In the genomic region with DNA sequence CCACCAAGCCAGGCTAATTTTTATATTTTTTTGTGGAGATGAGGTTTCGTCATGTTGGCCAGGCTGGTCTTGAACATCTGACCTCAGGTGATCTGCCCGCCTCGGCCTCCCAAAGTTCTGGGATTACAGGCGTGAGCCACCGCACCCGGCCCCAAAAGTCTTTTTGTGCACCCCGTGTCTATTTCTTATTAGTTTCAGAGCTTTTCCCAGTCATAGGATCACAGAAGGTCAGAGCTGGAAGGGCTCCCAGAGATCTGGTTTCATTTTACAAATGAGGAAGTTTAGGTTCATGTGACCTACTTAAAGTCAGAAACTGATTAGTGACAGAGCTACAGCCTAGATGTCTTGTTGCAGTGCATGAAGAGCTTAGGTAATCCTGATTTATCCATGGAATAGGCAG, we compare ENCODE assay signal across 8 cellular contexts. TPM values are rescaled to one million over a fixed set of nuclear protein-coding genes. Genes with fewer than 3 reads are reported as not detected.
A peak's percentile ranks its signal among the peaks of the same experiment; 100 is the strongest.
DNase-seq lines count a peak whose midpoint lies in the region; ATAC-seq and TF ChIP-seq lines count a peak whose summit lies in the region.

No MANE protein-coding gene starts in this region.

- H3K27ac ChIP-seq in DOHH2 (ENCODE audit: low read depth, low read length) (peak overlapping the region; percentile 84), dorsolateral prefrontal cortex (peak overlapping the region in 56 of 59 donors; percentile 73 to 98 (median 94)), prostate gland (peak overlapping the region; percentile 87 to 89)

- H3K4me1 ChIP-seq in DOHH2 (ENCODE audit: control insufficient read depth, low read length) (peaks cover 50% of the 10 kb centered on the region), prostate gland (replicated peaks) (no peaks in the 10 kb centered on the region)

- H3K9me2 ChIP-seq in DOHH2 (replicated peaks; ENCODE audit: control insufficient read depth, low read length), result no peaks in the 10 kb centered on the region

- H3K36me3 ChIP-seq in DOHH2 (ENCODE audit: control insufficient read depth, low read length) (peaks cover 20% of the 10 kb centered on the region), prostate gland (no peaks in the 10 kb centered on the region)

- peak overlapping the region; percentile 80 for H3K4me2 ChIP-seq in DOHH2 (ENCODE audit: low read length)

- no peak for TF ChIP-seq POLR2A in prostate gland (IDR thresholded peaks at IDR 0.05)

- peak; percentile 36 for DNase-seq in NCI-H69 (lab: John Stamatoyannopoulos, UW)
- peak in 1 of 10 donors; percentile 23 for DNase-seq in dorsolateral prefrontal cortex
- peak; percentile 11 for DNase-seq in prostate gland (ENCODE audit: low spot score)
- no peak for DNase-seq in activated CD4-positive, CD25-positive, alpha-beta regulatory T cell (lab: John Stamatoyannopoulos, UW)
- DNase-seq in activated naive CD4-positive, alpha-beta T cell treated with Interleukin-2 at 50 U/mL for 16 hours, result no peak
- DNase-seq in SHP77 (lab: John Stamatoyannopoulos, UW), result no peak

- peaks cover 13% of the 10 kb centered on the region for H3F3A ChIP-seq in DOHH2 (ENCODE audit: control insufficient read depth, insufficient read depth)

- peaks cover 6% of the 10 kb centered on the region; the same call in 1 of the 2 replicates for H4K20me1 ChIP-seq in DOHH2 (ENCODE audit: control insufficient read depth, insufficient read depth, low read depth, low read length)

- H3K4me3 ChIP-seq in DOHH2 (ENCODE audit: low read length), result peak overlapping the region; percentile 82
- H3K4me3 ChIP-seq in dorsolateral prefrontal cortex, result peak overlapping the region in 27 of 59 donors; percentile 10 to 93 (median 78)
- H3K4me3 ChIP-seq in prostate gland, result no peak overlapping the region

- no peak for ATAC-seq in GM19328 (IDR thresholded peaks at IDR 0.05; ENCODE audit: unreplicated experiment)

- H3K27me3 ChIP-seq in DOHH2 (ENCODE audit: control insufficient read depth, low read length) (no peaks in the 10 kb centered on the region), dorsolateral prefrontal cortex (no peaks in the 10 kb centered on the region), prostate gland (replicated peaks; ENCODE audit: insufficient read depth) (no peaks in the 10 kb centered on the region)

- H3K9me3 ChIP-seq in DOHH2 (ENCODE audit: control insufficient read depth, insufficient read depth, low read length) (no peaks in the 10 kb centered on the region), prostate gland (no peaks in the 10 kb centered on the region)

- WGBS in prostate gland, result 87% methylated on average over 7 of the region's 7 CpGs

- TF ChIP-seq CTCF in DOHH2 (IDR thresholded peaks at IDR 0.05; ENCODE audit: low read depth, low read length, poor library complexity, severe bottlenecking) (no peak), dorsolateral prefrontal cortex (IDR thresholded peaks at IDR 0.05 in 54 of 56, conservative IDR thresholded peaks at IDR 0.05 in 2 of 56; ENCODE audit: low read depth in 1 of 56, partially characterized antibody in 56 of 56) (no peak), prostate gland (IDR thresholded peaks at IDR 0.05) (no peak)

- H3K79me2 ChIP-seq in DOHH2 (ENCODE audit: control insufficient read depth, low read length), result peaks cover 30% of the 10 kb centered on the region

- intact Hi-C loops in dorsolateral prefrontal cortex (cut with DNase I) (loop anchor here in 1 of 2 donors (5.0 kb wide), 1 partner anchor 130 kb away; no protein-coding TSS in a partner anchor), prostate gland (cut with DNase I) (loop anchor here (5.0 kb wide), 1 partner anchor 60 kb away; no protein-coding TSS in a partner anchor)

RNA-seq across cellular contexts. Expression of a gene that starts 1.6 kb away (rescaled TPM):
- total RNA-seq in dorsolateral prefrontal cortex, result 100 to 1,000 TPM in 23 of 120 experiments, 10 to 100 TPM in 97; 51.0 to 159 (median 84.2) TPM
- 10 to 100 TPM; 18.4 to 20.4 TPM for total RNA-seq in prostate gland

Comparison
In these comparisons a context has a peak if more than half of its experiments do, and no peak if none do; other contexts are left out.
1. DNase-seq: peak in NCI-H69 (single experiment) and prostate gland (single experiment); none in activated CD4-positive, CD25-positive, alpha-beta regulatory T cell (0 of 4), activated naive CD4-positive, alpha-beta T cell treated with Interleukin-2 at 50 U/mL for 16 hours (single experiment) and SHP77 (0 of 2).
2. Peak in every context shown above with its lines, with median percentiles within 50 percentile points of each other: H3K27ac ChIP-seq.